Comparison of ENCODE assay signal across 22 cellular contexts in the genomic region with DNA sequence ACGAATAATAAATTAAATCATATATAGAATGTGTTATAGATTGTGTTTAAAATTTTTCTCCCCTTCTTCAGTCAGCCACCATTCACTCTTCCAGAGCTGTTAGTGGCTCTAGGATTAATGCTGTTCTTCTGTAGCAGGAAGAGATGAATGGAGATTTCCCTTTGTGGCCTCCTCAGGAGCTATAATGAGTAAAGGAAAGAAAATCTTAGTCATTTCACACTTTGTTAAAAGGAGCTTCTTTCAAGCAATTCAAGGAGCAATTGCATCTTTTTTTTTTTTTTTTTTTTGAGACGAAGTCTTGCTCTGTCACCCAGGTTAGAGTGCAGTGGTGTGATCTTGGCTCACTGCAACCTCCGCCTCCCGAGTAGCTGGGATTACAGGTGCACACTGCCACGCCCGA. TPM values are rescaled to one million over a fixed set of nuclear protein-coding genes. Genes with fewer than 3 reads are reported as not detected.
DNase-seq lines count a peak whose midpoint lies in the region; ATAC-seq, FAIRE-seq and TF ChIP-seq lines count a peak whose summit lies in the region.
"Had no signal": no experiment of that assay in that cellular context is flagged by ENCODE, and none has a peak within 500 bp of the region (broad histone marks: within the 10 kb centered on the region; RNA-seq: fewer than 3 reads in every experiment).

No MANE protein-coding gene starts in this region.

- BruUV-seq in A673 (replicated peaks; lab: Mats Ljungman, UMichigan): no TSS peak

- FAIRE-seq in GM12892 (lab: Jason Lieb, UNC): peak; percentile 27
- no peak for FAIRE-seq in urothelium cell line (lab: Jason Lieb, UNC)

- H3K9me3 Mint-ChIP-seq in activated CD8-positive, alpha-beta memory T cell treated with anti-CD3 and anti-CD28 coated beads, Interleukin-2, amount 10 ng/mL, durations not matched to agents 7 days and 5 days (ENCODE audit: low read depth): no peaks in the 10 kb centered on the region
- H3K9me3 Mint-ChIP-seq in activated naive CD8-positive, alpha-beta T cell treated with anti-CD3 and anti-CD28 coated beads for 36 hours: no peaks in the 10 kb centered on the region
- H3K9me3 Mint-ChIP-seq: CD8-positive, alpha-beta memory T cell; H9 had no signal

- DNase-seq in activated CD8-positive, alpha-beta memory T cell treated with anti-CD3 and anti-CD28 coated beads, Interleukin-2, amount 10 ng/mL, durations not matched to agents 7 days and 5 days: no peak
- no peak for DNase-seq in activated CD8-positive, alpha-beta memory T cell treated with anti-CD3 and anti-CD28 coated beads, Interleukin-2, amount 50 U/mL, for 48 hours
- DNase-seq in A673 (ENCODE audit: low spot score): peak; percentile 37
- DNase-seq in GM12892 (ENCODE audit: insufficient read length): no peak
- DNase-seq in activated naive CD8-positive, alpha-beta T cell treated with anti-CD3 and anti-CD28 coated beads for 36 hours: peak; percentile 18
- DNase-seq in cortex of kidney (lab: John Stamatoyannopoulos, UW): no peak
- DNase-seq in urothelium cell line (ENCODE audit: low spot score): no peak
- DNase-seq: ACHN; C1 segment of cervical spinal cord; CD8-positive, alpha-beta memory T cell; H9; IMR-90; NCI-H1417; NCI-H187 treated with DMSO at 0.1 percent for 48 hours; NCI-H2227 treated with DMSO at 0.1 percent for 48 hours; NCI-H510A treated with DMSO at 0.1 percent for 48 hours; NCI-H82; SHP77 had no signal

- no peak overlapping the region for H3K4me3 Mint-ChIP-seq in activated CD8-positive, alpha-beta memory T cell treated with anti-CD3 and anti-CD28 coated beads, Interleukin-2, amount 10 ng/mL, durations not matched to agents 7 days and 5 days
- no peak overlapping the region for H3K4me3 Mint-ChIP-seq in activated naive CD8-positive, alpha-beta T cell treated with anti-CD3 and anti-CD28 coated beads for 36 hours
- H3K4me3 Mint-ChIP-seq: H9 had no signal

- ATAC-seq in activated CD8-positive, alpha-beta memory T cell treated with anti-CD3 and anti-CD28 coated beads, Interleukin-2, amount 10 ng/mL, durations not matched to agents 7 days and 5 days: peak; percentile 57
- ATAC-seq in GM19397 (IDR thresholded peaks at IDR 0.05; ENCODE audit: unreplicated experiment): no peak

- H3K27me3 ChIP-seq in A673 (replicated peaks; ENCODE audit: insufficient read depth, low read depth, low read length, poor library complexity): no peaks in the 10 kb centered on the region

- TF ChIP-seq POLR2A in GM12892 (IDR thresholded peaks at IDR 0.05; ENCODE audit: low read depth, low read length): no peak

- no peak for TF ChIP-seq CTCF in A673 (conservative IDR thresholded peaks at IDR 0.05; ENCODE audit: low read depth, low read length)

- peaks cover 20% of the 10 kb centered on the region for H3K4me1 Mint-ChIP-seq in activated CD8-positive, alpha-beta memory T cell treated with anti-CD3 and anti-CD28 coated beads, Interleukin-2, amount 10 ng/mL, durations not matched to agents 7 days and 5 days
- peaks cover 32% of the 10 kb centered on the region for H3K4me1 Mint-ChIP-seq in activated naive CD8-positive, alpha-beta T cell treated with anti-CD3 and anti-CD28 coated beads for 36 hours
- H3K4me1 Mint-ChIP-seq: H9 had no signal

- H3K27me3 Mint-ChIP-seq in activated CD8-positive, alpha-beta memory T cell treated with anti-CD3 and anti-CD28 coated beads, Interleukin-2, amount 10 ng/mL, durations not matched to agents 7 days and 5 days: no peaks in the 10 kb centered on the region
- H3K27me3 Mint-ChIP-seq in activated naive CD8-positive, alpha-beta T cell treated with anti-CD3 and anti-CD28 coated beads for 36 hours: no peaks in the 10 kb centered on the region
- H3K27me3 Mint-ChIP-seq: CD8-positive, alpha-beta memory T cell had no signal

- CTCF ChIA-PET in activated CD8-positive, alpha-beta memory T cell treated with anti-CD3 and anti-CD28 coated beads, Interleukin-2, amount 10 ng/mL, durations not matched to agents 7 days and 5 days (lab: Charles Lee): interaction anchor here (0.6 to 1.4 kb wide), 4 partner anchors 19 to 1639 kb away, joined by 3 to 4 read pairs (median 3); no protein-coding TSS in a partner anchor
- CTCF ChIA-PET in A673 (lab: Charles Lee): no interaction called here

- no peak overlapping the region for H3K4me3 ChIP-seq in A673 (ENCODE audit: low read depth, low read length, poor library complexity, severe bottlenecking)

- H3K36me3 ChIP-seq in A673 (ENCODE audit: insufficient read depth, low read length, poor library complexity, severe bottlenecking): no peaks in the 10 kb centered on the region

- POLR2A ChIA-PET in A673 (lab: Charles Lee; ENCODE audit: low non-redundant PET): no interaction called here

- peaks cover 24% of the 10 kb centered on the region for H3K36me3 Mint-ChIP-seq in activated CD8-positive, alpha-beta memory T cell treated with anti-CD3 and anti-CD28 coated beads, Interleukin-2, amount 10 ng/mL, durations not matched to agents 7 days and 5 days
- H3K36me3 Mint-ChIP-seq in activated naive CD8-positive, alpha-beta T cell treated with anti-CD3 and anti-CD28 coated beads for 36 hours: peaks cover 24% of the 10 kb centered on the region

- no peaks in the 10 kb centered on the region for H3K4me1 ChIP-seq in A673 (ENCODE audit: insufficient read depth, low read length, poor library complexity, severe bottlenecking)

- H3K27ac ChIP-seq in A673 (ENCODE audit: low read depth, low read length, poor library complexity, severe bottlenecking): no peak overlapping the region

- H3K9me3 ChIP-seq in A673 (ENCODE audit: low read depth, low read length, poor library complexity, severe bottlenecking): no peaks in the 10 kb centered on the region

- no peak overlapping the region for H3K27ac Mint-ChIP-seq in activated CD8-positive, alpha-beta memory T cell treated with anti-CD3 and anti-CD28 coated beads, Interleukin-2, amount 10 ng/mL, durations not matched to agents 7 days and 5 days
- H3K27ac Mint-ChIP-seq in activated naive CD8-positive, alpha-beta T cell treated with anti-CD3 and anti-CD28 coated beads for 36 hours: peak overlapping the region; percentile 42
- H3K27ac Mint-ChIP-seq: H9 had no signal

- intact Hi-C loops in A673 (cut with micrococcal nuclease; ENCODE audit: unreplicated experiment): no loop called here

RNA-seq across cellular contexts. Expression of a gene that starts 23.7 kb away (rescaled TPM):
- total RNA-seq in activated CD8-positive, alpha-beta memory T cell treated with anti-CD3 and anti-CD28 coated beads, Interleukin-2, amount 10 ng/mL, durations not matched to agents 7 days and 5 days: under 1 TPM in 1 of 2 experiments, not detected in 1; 0.41 TPM
- not detected in 2 replicates for total RNA-seq in A673 (2021)
- not detected for polyA plus RNA-seq in GM12892 (2012; ENCODE audit: missing spikeins)
- total RNA-seq in activated naive CD8-positive, alpha-beta T cell treated with anti-CD3 and anti-CD28 coated beads for 36 hours: not detected
- total RNA-seq: CD8-positive, alpha-beta memory T cell; H9; HT1080; IMR-90; M059J; RPMI7951 had no signal
- polyA plus RNA-seq: CD8-positive, alpha-beta memory T cell; IMR-90 had no signal

RNA-seq across cellular contexts. Expression of a gene that starts 34.0 kb away (rescaled TPM):
- total RNA-seq in activated CD8-positive, alpha-beta memory T cell treated with anti-CD3 and anti-CD28 coated beads, Interleukin-2, amount 10 ng/mL, durations not matched to agents 7 days and 5 days: 10 to 100 TPM; 23.3 to 41.1 TPM
- 57.5 and 72.1 TPM in 2 replicates for total RNA-seq in A673 (2021)
- polyA plus RNA-seq in GM12892 (2012; ENCODE audit: missing spikeins): 17.7 TPM
- 10 to 100 TPM; 39.6 to 41.0 TPM for total RNA-seq in activated naive CD8-positive, alpha-beta T cell treated with anti-CD3 and anti-CD28 coated beads for 36 hours

Comparison
In these comparisons a context has a peak if more than half of its experiments do, and no peak if none do; other contexts are left out.
1. DNase-seq: peak in A673 (single experiment) and activated naive CD8-positive, alpha-beta T cell treated with anti-CD3 and anti-CD28 coated beads for 36 hours (single experiment); none in activated CD8-positive, alpha-beta memory T cell treated with anti-CD3 and anti-CD28 coated beads, Interleukin-2, amount 10 ng/mL, durations not matched to agents 7 days and 5 days (single experiment), activated CD8-positive, alpha-beta memory T cell treated with anti-CD3 and anti-CD28 coated beads, Interleukin-2, amount 50 U/mL, for 48 hours (single experiment), GM12892 (single experiment), cortex of kidney (single experiment) and urothelium cell line (single experiment).